ENCODE assay signal across 1 cellular context in the genomic region with DNA sequence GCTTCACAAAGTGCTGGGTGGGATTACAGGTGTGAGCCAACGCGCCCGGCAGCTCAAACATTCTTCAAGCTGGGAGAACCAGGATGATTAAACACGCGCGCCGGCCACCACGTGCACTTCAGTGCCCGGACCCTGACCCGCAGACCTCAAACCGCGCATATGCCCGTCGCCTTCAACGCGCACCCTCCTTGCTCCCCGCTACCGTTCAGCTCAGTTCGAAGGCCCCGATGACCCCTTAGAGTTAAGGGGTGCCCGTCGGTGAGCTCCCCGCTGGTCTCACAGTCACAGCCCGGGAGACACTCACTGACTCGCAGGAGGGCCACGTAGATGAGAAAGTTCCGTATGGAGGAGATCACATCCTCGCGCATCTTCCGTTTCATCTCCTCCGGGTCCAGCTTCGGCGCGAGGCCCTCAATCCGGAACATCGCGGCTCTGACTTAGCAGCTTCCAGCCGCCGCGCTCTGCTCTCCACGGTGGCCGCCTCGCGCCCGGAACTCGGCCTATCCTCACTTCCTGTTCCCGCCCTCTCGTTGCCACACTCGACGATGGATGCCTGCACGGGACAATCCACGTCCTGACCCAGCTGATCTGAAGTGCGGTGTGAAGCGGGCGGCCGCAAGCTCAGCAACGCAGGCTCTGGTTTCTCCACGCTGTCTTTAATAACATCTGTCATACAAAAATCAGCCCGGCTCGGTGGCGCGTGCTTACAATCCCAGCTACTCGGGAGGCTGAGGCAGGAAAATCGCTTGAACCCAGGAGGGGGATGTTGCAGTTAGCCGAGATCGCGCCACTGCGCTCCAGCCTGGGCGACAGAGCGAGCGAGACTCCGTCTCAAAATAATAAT.
A peak's percentile ranks its signal among the peaks of the same experiment; 100 is the strongest.
TF ChIP-seq lines count a peak whose summit lies in the region.

A gene (minus strand): TSS at position 490 of the 844 bp plus-strand sequence. CDS start 65 bp downstream, at position 425.

TF ChIP-seq in HepG2, 621 proteins besides CTCF, POLR2A, EP300 and RAD21 (continued from another document and continues in another):
- TF ChIP-seq, protein P1, sequence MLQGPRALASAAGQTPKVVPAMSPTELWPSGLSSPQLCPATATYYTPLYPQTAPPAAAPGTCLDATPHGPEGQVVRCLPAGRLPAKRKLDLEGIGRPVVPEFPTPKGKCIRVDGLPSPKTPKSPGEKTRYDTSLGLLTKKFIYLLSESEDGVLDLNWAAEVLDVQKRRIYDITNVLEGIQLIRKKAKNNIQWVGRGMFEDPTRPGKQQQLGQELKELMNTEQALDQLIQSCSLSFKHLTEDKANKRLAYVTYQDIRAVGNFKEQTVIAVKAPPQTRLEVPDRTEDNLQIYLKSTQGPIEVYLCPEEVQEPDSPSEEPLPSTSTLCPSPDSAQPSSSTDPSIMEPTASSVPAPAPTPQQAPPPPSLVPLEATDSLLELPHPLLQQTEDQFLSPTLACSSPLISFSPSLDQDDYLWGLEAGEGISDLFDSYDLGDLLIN (CRISPR knock-in tag; IDR thresholded peaks at IDR 0.05; ENCODE audit: borderline replicate concordance) = peak; percentile 96; the same call in 1 of the 2 replicates
- no peak for TF ChIP-seq PLRG1 (conservative IDR thresholded peaks at IDR 0.05)
- peak; percentile 97 for TF ChIP-seq ZNF883 (CRISPR knock-in tag; IDR thresholded peaks at IDR 0.05; ENCODE audit: not compliant biosample characterization)
- TF ChIP-seq, protein P2, sequence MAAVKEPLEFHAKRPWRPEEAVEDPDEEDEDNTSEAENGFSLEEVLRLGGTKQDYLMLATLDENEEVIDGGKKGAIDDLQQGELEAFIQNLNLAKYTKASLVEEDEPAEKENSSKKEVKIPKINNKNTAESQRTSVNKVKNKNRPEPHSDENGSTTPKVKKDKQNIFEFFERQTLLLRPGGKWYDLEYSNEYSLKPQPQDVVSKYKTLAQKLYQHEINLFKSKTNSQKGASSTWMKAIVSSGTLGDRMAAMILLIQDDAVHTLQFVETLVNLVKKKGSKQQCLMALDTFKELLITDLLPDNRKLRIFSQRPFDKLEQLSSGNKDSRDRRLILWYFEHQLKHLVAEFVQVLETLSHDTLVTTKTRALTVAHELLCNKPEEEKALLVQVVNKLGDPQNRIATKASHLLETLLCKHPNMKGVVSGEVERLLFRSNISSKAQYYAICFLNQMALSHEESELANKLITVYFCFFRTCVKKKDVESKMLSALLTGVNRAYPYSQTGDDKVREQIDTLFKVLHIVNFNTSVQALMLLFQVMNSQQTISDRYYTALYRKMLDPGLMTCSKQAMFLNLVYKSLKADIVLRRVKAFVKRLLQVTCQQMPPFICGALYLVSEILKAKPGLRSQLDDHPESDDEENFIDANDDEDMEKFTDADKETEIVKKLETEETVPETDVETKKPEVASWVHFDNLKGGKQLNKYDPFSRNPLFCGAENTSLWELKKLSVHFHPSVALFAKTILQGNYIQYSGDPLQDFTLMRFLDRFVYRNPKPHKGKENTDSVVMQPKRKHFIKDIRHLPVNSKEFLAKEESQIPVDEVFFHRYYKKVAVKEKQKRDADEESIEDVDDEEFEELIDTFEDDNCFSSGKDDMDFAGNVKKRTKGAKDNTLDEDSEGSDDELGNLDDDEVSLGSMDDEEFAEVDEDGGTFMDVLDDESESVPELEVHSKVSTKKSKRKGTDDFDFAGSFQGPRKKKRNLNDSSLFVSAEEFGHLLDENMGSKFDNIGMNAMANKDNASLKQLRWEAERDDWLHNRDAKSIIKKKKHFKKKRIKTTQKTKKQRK (IDR thresholded peaks at IDR 0.05; ENCODE audit: low read length) = no peak
- TF ChIP-seq, protein P3, sequence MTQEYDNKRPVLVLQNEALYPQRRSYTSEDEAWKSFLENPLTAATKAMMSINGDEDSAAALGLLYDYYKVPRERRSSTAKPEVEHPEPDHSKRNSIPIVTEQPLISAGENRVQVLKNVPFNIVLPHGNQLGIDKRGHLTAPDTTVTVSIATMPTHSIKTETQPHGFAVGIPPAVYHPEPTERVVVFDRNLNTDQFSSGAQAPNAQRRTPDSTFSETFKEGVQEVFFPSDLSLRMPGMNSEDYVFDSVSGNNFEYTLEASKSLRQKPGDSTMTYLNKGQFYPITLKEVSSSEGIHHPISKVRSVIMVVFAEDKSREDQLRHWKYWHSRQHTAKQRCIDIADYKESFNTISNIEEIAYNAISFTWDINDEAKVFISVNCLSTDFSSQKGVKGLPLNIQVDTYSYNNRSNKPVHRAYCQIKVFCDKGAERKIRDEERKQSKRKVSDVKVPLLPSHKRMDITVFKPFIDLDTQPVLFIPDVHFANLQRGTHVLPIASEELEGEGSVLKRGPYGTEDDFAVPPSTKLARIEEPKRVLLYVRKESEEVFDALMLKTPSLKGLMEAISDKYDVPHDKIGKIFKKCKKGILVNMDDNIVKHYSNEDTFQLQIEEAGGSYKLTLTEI (CRISPR knock-in tag; conservative IDR thresholded peaks at IDR 0.05) = no peak; the same call in 1 of the 2 replicates
- peak; percentile 61 for TF ChIP-seq ZNF143 (CRISPR knock-in tag; IDR thresholded peaks at IDR 0.05)
- TF ChIP-seq ZNF296 (CRISPR knock-in tag; conservative IDR thresholded peaks at IDR 0.05) = peak; percentile 72; the same call in 1 of the 2 replicates
- peak; percentile 98 for TF ChIP-seq ZNF138 (CRISPR knock-in tag; IDR thresholded peaks at IDR 0.05; ENCODE audit: low read depth)
- no peak for TF ChIP-seq MLLT10 (CRISPR knock-in tag; IDR thresholded peaks at IDR 0.05)
- peak; percentile 84; the same call in 1 of the 2 replicates for TF ChIP-seq ZNF557 (CRISPR knock-in tag; IDR thresholded peaks at IDR 0.05)
- TF ChIP-seq, protein P4, sequence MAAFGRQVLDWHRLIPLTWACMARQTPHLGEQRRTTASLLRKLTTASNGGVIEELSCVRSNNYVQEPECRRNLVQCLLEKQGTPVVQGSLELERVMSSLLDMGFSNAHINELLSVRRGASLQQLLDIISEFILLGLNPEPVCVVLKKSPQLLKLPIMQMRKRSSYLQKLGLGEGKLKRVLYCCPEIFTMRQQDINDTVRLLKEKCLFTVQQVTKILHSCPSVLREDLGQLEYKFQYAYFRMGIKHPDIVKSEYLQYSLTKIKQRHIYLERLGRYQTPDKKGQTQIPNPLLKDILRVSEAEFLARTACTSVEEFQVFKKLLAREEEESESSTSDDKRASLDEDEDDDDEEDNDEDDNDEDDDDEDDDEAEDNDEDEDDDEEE (CRISPR knock-in tag; IDR thresholded peaks at IDR 0.05) = peak; percentile 98
- no peak for TF ChIP-seq ZNF484 (CRISPR knock-in tag; IDR thresholded peaks at IDR 0.05; ENCODE audit: borderline replicate concordance, low read depth)
- TF ChIP-seq, protein P5, sequence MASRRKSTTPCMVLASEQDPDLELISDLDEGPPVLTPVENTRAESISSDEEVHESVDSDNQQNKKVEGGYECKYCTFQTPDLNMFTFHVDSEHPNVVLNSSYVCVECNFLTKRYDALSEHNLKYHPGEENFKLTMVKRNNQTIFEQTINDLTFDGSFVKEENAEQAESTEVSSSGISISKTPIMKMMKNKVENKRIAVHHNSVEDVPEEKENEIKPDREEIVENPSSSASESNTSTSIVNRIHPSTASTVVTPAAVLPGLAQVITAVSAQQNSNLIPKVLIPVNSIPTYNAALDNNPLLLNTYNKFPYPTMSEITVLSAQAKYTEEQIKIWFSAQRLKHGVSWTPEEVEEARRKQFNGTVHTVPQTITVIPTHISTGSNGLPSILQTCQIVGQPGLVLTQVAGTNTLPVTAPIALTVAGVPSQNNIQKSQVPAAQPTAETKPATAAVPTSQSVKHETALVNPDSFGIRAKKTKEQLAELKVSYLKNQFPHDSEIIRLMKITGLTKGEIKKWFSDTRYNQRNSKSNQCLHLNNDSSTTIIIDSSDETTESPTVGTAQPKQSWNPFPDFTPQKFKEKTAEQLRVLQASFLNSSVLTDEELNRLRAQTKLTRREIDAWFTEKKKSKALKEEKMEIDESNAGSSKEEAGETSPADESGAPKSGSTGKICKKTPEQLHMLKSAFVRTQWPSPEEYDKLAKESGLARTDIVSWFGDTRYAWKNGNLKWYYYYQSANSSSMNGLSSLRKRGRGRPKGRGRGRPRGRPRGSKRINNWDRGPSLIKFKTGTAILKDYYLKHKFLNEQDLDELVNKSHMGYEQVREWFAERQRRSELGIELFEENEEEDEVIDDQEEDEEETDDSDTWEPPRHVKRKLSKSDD (CRISPR knock-in tag; IDR thresholded peaks at IDR 0.05; ENCODE audit: low read depth) = 0 out of 2 replicates have a peak, but pooled peaks have one; percentile 34
- peak; percentile 91; the same call in 1 of the 2 replicates for TF ChIP-seq HDAC2 (CRISPR knock-in tag; IDR thresholded peaks at IDR 0.05)
- peak; percentile 85 for TF ChIP-seq ZNF878 (CRISPR knock-in tag; IDR thresholded peaks at IDR 0.05)
- TF ChIP-seq ZNF615 (CRISPR knock-in tag; IDR thresholded peaks at IDR 0.05; ENCODE audit: borderline replicate concordance) = 0 out of 2 replicates have a peak, but pooled peaks have one; percentile 81
- TF ChIP-seq CBFB (CRISPR knock-in tag; IDR thresholded peaks at IDR 0.05) = peak; percentile 68; the same call in 1 of the 2 replicates
- TF ChIP-seq ZNF292 (CRISPR knock-in tag; IDR thresholded peaks at IDR 0.05; ENCODE audit: borderline replicate concordance, low read depth) = no peak; the same call in 1 of the 2 replicates
- TF ChIP-seq, protein P6, sequence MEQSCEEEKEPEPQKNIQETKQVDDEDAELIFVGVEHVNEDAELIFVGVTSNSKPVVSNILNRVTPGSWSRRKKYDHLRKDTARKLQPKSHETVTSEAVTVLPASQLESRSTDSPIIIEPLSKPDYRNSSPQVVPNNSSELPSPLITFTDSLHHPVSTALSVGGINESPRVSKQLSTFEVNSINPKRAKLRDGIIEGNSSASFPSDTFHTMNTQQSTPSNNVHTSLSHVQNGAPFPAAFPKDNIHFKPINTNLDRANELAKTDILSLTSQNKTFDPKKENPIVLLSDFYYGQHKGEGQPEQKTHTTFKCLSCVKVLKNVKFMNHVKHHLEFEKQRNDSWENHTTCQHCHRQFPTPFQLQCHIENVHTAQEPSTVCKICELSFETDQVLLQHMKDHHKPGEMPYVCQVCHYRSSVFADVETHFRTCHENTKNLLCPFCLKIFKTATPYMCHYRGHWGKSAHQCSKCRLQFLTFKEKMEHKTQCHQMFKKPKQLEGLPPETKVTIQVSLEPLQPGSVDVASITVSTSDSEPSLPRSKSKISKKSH (CRISPR knock-in tag; IDR thresholded peaks at IDR 0.05; ENCODE audit: borderline replicate concordance) = peak; percentile 98
- peak; percentile 40; the same call in 1 of the 2 replicates for TF ChIP-seq ARNTL (CRISPR knock-in tag; IDR thresholded peaks at IDR 0.05)
- peak; percentile 64; the same call in 1 of the 2 replicates for TF ChIP-seq SNAPC2 (CRISPR knock-in tag; IDR thresholded peaks at IDR 0.05)
- TF ChIP-seq, protein P7, sequence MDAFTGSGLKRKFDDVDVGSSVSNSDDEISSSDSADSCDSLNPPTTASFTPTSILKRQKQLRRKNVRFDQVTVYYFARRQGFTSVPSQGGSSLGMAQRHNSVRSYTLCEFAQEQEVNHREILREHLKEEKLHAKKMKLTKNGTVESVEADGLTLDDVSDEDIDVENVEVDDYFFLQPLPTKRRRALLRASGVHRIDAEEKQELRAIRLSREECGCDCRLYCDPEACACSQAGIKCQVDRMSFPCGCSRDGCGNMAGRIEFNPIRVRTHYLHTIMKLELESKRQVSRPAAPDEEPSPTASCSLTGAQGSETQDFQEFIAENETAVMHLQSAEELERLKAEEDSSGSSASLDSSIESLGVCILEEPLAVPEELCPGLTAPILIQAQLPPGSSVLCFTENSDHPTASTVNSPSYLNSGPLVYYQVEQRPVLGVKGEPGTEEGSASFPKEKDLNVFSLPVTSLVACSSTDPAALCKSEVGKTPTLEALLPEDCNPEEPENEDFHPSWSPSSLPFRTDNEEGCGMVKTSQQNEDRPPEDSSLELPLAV (CRISPR knock-in tag; conservative IDR thresholded peaks at IDR 0.05; ENCODE audit: low read depth) = peak; percentile 54; the same call in 1 of the 2 replicates
- TF ChIP-seq, protein P8, sequence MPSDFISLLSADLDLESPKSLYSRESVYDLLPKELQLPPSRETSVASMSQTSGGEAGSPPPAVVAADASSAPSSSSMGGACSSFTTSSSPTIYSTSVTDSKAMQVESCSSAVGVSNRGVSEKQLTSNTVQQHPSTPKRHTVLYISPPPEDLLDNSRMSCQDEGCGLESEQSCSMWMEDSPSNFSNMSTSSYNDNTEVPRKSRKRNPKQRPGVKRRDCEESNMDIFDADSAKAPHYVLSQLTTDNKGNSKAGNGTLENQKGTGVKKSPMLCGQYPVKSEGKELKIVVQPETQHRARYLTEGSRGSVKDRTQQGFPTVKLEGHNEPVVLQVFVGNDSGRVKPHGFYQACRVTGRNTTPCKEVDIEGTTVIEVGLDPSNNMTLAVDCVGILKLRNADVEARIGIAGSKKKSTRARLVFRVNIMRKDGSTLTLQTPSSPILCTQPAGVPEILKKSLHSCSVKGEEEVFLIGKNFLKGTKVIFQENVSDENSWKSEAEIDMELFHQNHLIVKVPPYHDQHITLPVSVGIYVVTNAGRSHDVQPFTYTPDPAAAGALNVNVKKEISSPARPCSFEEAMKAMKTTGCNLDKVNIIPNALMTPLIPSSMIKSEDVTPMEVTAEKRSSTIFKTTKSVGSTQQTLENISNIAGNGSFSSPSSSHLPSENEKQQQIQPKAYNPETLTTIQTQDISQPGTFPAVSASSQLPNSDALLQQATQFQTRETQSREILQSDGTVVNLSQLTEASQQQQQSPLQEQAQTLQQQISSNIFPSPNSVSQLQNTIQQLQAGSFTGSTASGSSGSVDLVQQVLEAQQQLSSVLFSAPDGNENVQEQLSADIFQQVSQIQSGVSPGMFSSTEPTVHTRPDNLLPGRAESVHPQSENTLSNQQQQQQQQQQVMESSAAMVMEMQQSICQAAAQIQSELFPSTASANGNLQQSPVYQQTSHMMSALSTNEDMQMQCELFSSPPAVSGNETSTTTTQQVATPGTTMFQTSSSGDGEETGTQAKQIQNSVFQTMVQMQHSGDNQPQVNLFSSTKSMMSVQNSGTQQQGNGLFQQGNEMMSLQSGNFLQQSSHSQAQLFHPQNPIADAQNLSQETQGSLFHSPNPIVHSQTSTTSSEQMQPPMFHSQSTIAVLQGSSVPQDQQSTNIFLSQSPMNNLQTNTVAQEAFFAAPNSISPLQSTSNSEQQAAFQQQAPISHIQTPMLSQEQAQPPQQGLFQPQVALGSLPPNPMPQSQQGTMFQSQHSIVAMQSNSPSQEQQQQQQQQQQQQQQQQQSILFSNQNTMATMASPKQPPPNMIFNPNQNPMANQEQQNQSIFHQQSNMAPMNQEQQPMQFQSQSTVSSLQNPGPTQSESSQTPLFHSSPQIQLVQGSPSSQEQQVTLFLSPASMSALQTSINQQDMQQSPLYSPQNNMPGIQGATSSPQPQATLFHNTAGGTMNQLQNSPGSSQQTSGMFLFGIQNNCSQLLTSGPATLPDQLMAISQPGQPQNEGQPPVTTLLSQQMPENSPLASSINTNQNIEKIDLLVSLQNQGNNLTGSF (CRISPR knock-in tag; IDR thresholded peaks at IDR 0.05) = peak; percentile 87
- TF ChIP-seq AGO1 (IDR thresholded peaks at IDR 0.05; ENCODE audit: low read depth, low read length, poor library complexity, severe bottlenecking) = peak; percentile 42
- TF ChIP-seq PCBP1 (IDR thresholded peaks at IDR 0.05; ENCODE audit: borderline replicate concordance, low read depth, low read length) = 0 out of 2 replicates have a peak, but pooled peaks have one; percentile 50
- TF ChIP-seq, protein P9, sequence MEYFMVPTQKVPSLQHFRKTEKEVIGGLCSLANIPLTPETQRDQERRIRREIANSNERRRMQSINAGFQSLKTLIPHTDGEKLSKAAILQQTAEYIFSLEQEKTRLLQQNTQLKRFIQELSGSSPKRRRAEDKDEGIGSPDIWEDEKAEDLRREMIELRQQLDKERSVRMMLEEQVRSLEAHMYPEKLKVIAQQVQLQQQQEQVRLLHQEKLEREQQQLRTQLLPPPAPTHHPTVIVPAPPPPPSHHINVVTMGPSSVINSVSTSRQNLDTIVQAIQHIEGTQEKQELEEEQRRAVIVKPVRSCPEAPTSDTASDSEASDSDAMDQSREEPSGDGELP (IDR thresholded peaks at IDR 0.05; ENCODE audit: borderline replicate concordance, low read depth) = peak; percentile 98
- TF ChIP-seq KLF11 (CRISPR knock-in tag; IDR thresholded peaks at IDR 0.05) = peak; percentile 83; the same call in 1 of the 2 replicates
- peak; percentile 62; the same call in 1 of the 2 replicates for TF ChIP-seq ZNF816 (CRISPR knock-in tag; IDR thresholded peaks at IDR 0.05; ENCODE audit: borderline replicate concordance)
- no peak for TF ChIP-seq ZSCAN30 (CRISPR knock-in tag; IDR thresholded peaks at IDR 0.05)
